ENCODE assay signal across 27 cellular contexts in the genomic region with DNA sequence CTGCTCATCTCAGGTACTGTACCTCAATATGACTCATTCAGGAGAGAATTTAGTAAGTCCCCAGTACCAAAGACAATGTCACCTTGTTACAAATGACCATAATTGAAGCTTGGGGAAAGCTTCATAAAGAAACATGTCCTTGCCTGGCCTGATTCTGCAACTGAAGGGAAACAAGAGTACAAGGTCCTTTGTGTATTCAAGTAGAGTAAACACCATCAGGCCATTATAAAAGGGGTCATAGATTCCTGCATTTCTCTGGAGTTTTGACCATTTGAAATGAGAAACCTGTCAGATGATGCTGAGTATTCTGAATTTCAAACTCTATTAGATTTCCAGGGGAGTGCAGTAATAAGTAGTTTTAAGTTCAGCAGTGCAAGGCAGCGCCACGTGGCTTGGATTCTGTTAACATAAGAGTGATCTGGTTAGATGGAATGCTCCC.
DNase-seq lines count a peak whose midpoint lies in the region; ATAC-seq and TF ChIP-seq lines count a peak whose summit lies in the region.
"Had no signal": no experiment of that assay in that cellular context is flagged by ENCODE, and none has a peak within 500 bp of the region (broad histone marks: within the 10 kb centered on the region; RNA-seq: fewer than 3 reads in every experiment).

No MANE protein-coding gene starts in this region.

- TF ChIP-seq CTCF in astrocyte of the spinal cord (IDR thresholded peaks at IDR 0.05; ENCODE audit: low read depth, low read length) (no peak), GM13976 (IDR thresholded peaks at IDR 0.05; ENCODE audit: borderline replicate concordance, control extremely low read depth, extremely low read depth, insufficient read depth, missing control alignments) (no peak), WERI-Rb-1 (IDR thresholded peaks at IDR 0.05; ENCODE audit: low read depth, low read length) (no peak)

- no peak overlapping the region for H3K27ac Mint-ChIP-seq in activated naive CD8-positive, alpha-beta T cell treated with anti-CD3 and anti-CD28 coated beads for 36 hours
- H3K27ac Mint-ChIP-seq: activated CD4-positive, alpha-beta T cell treated with anti-CD3 and anti-CD28 coated beads, Interleukin-2, amount 10 ng/mL, durations not matched to agents 7 days and 5 days; HFFc6; natural killer cell had no signal

- no peak overlapping the region for H3K27ac ChIP-seq in WERI-Rb-1
- H3K27ac ChIP-seq: BLaER1, GM23248, PC-9, spleen, tibial nerve, VCaP had no signal

- no peaks in the 10 kb centered on the region for H3K36me3 ChIP-seq in WERI-Rb-1
- H3K36me3 ChIP-seq: BLaER1, spleen, tibial nerve had no signal

- in situ Hi-C loops in astrocyte of the spinal cord (cut with HindIII; ENCODE audit: low sequenced_read_pairs), result no loop called here
- in situ Hi-C loops in GM13976 (cut with MboI; ENCODE audit: low sequenced_read_pairs, unreplicated experiment), result no loop called here

- DNase-seq in DMS153 (lab: John Stamatoyannopoulos, UW), result peak; percentile 12
- peak; percentile 7 for DNase-seq in astrocyte of the spinal cord (ENCODE audit: low read depth, low spot score)
- DNase-seq in myocyte (ENCODE audit: low read depth), result peak; percentile 27
- no peak for DNase-seq in GM13976 (ENCODE audit: low spot score)
- no peak for DNase-seq in activated naive CD8-positive, alpha-beta T cell treated with anti-CD3 and anti-CD28 coated beads for 36 hours
- DNase-seq in WERI-Rb-1, result no peak
- DNase-seq: activated CD4-positive, alpha-beta T cell treated with anti-CD3 and anti-CD28 coated beads, Interleukin-2, amount 10 ng/mL, durations not matched to agents 7 days and 5 days; activated naive CD4-positive, alpha-beta T cell; activated T-cell treated with anti-CD3 and anti-CD28 coated beads, Interleukin-2, amount 50 U/mL, for 48 hours; DMS79; GDM1; GM23248; HFFc6; natural killer cell; NCI-H1105; NCI-H2081 treated with DMSO at 0.1 percent for 48 hours; NCI-H446; NK-92 treated with Interleukin-12 subunit alpha and Interleukin-12 subunit beta, amount 100 ng/mL, for 24 hours; PC-9; Right ventricle myocardium superior; spleen; stimulated activated CD4-positive, alpha-beta T cell treated with anti-CD3 and anti-CD28 coated beads, Interleukin-2, amount 100 ng/mL, for 48 hours had no signal

- H3K36me3 Mint-ChIP-seq in activated naive CD8-positive, alpha-beta T cell treated with anti-CD3 and anti-CD28 coated beads for 36 hours, result no peaks in the 10 kb centered on the region
- H3K36me3 Mint-ChIP-seq: brain, natural killer cell had no signal

- ATAC-seq in HG03432 (IDR thresholded peaks at IDR 0.05; ENCODE audit: unreplicated experiment), result peak; percentile 52
- ATAC-seq: natural killer cell had no signal

- no peak overlapping the region for H3K4me3 ChIP-seq in astrocyte of the spinal cord (ENCODE audit: low read depth, low read length)
- H3K4me3 ChIP-seq in WERI-Rb-1 (ENCODE audit: low read depth, low read length), result no peak overlapping the region
- H3K4me3 ChIP-seq: BLaER1, GM23248, PC-9, spleen, tibial nerve had no signal

- no peaks in the 10 kb centered on the region for H3K27me3 ChIP-seq in WERI-Rb-1 (ENCODE audit: insufficient read depth, low read depth, severe bottlenecking)
- H3K27me3 ChIP-seq: BLaER1, spleen, tibial nerve had no signal

- H3K9me3 Mint-ChIP-seq in activated naive CD8-positive, alpha-beta T cell treated with anti-CD3 and anti-CD28 coated beads for 36 hours, result peaks cover 4% of the 10 kb centered on the region

- H3K9me3 ChIP-seq in WERI-Rb-1 (ENCODE audit: severe bottlenecking), result peaks cover 5% of the 10 kb centered on the region
- H3K9me3 ChIP-seq: BLaER1 had no signal

- no peaks in the 10 kb centered on the region for H3K4me1 Mint-ChIP-seq in activated naive CD8-positive, alpha-beta T cell treated with anti-CD3 and anti-CD28 coated beads for 36 hours
- H3K4me1 Mint-ChIP-seq: activated CD4-positive, alpha-beta T cell treated with anti-CD3 and anti-CD28 coated beads, Interleukin-2, amount 10 ng/mL, durations not matched to agents 7 days and 5 days; brain; natural killer cell had no signal

- no peak overlapping the region for H3K4me3 Mint-ChIP-seq in activated naive CD8-positive, alpha-beta T cell treated with anti-CD3 and anti-CD28 coated beads for 36 hours
- H3K4me3 Mint-ChIP-seq: activated CD4-positive, alpha-beta T cell treated with anti-CD3 and anti-CD28 coated beads, Interleukin-2, amount 10 ng/mL, durations not matched to agents 7 days and 5 days; brain; HFFc6; natural killer cell had no signal

- H3K27me3 Mint-ChIP-seq in activated naive CD8-positive, alpha-beta T cell treated with anti-CD3 and anti-CD28 coated beads for 36 hours, result no peaks in the 10 kb centered on the region
- H3K27me3 Mint-ChIP-seq: activated CD4-positive, alpha-beta T cell treated with anti-CD3 and anti-CD28 coated beads, Interleukin-2, amount 10 ng/mL, durations not matched to agents 7 days and 5 days; brain had no signal

Comparison
In these comparisons a context has a peak if more than half of its experiments do, and no peak if none do; other contexts are left out.
1. DNase-seq: peak in DMS153 (single experiment), astrocyte of the spinal cord (single experiment) and myocyte (single experiment); none in GM13976 (single experiment), activated naive CD8-positive, alpha-beta T cell treated with anti-CD3 and anti-CD28 coated beads for 36 hours (single experiment) and WERI-Rb-1 (single experiment).